ENCODE assay signal across 1 cellular context in the genomic region with DNA sequence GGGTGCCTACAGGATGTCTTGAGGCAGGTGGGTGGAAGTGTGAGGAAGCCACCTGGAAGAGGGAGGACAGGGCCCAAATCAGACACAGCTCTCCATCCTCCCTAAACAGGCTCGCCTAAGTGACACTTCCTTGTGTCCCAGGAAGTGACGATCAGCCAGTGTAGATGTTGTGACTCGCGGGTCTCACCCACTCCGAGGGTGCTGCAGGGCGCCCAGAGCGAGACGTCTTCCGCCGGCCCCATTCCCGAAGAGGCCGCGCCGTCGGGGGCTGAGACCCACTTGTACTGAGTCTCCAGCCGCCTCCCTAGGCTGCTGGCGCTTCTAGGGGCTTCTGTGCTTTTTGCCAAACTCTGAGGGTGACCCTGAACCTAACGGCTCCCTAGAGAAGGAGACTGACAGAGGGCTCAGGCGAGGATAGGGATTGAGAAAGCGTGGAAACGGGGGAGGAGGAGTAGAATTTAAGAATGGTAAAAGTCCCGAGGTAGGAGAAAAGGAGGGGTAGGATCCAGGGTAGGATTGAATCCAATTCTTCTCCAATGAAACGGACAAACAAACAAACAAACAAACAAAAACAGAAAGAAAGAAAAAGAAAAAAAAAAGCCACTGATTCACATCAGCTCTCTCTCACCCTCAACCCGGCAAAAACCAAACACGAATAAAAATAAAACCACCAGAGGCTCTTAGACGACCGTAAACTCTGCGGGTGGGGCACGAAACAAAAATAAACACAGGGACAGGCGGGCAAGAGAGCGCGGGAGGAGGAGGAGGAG.
TF ChIP-seq lines count a peak whose summit lies in the region.

No MANE protein-coding gene starts in this region.

TF ChIP-seq in HEK293, 187 proteins besides CTCF, POLR2A, EP300 and RAD21 (continued from another document):
- TF ChIP-seq, protein P1, sequence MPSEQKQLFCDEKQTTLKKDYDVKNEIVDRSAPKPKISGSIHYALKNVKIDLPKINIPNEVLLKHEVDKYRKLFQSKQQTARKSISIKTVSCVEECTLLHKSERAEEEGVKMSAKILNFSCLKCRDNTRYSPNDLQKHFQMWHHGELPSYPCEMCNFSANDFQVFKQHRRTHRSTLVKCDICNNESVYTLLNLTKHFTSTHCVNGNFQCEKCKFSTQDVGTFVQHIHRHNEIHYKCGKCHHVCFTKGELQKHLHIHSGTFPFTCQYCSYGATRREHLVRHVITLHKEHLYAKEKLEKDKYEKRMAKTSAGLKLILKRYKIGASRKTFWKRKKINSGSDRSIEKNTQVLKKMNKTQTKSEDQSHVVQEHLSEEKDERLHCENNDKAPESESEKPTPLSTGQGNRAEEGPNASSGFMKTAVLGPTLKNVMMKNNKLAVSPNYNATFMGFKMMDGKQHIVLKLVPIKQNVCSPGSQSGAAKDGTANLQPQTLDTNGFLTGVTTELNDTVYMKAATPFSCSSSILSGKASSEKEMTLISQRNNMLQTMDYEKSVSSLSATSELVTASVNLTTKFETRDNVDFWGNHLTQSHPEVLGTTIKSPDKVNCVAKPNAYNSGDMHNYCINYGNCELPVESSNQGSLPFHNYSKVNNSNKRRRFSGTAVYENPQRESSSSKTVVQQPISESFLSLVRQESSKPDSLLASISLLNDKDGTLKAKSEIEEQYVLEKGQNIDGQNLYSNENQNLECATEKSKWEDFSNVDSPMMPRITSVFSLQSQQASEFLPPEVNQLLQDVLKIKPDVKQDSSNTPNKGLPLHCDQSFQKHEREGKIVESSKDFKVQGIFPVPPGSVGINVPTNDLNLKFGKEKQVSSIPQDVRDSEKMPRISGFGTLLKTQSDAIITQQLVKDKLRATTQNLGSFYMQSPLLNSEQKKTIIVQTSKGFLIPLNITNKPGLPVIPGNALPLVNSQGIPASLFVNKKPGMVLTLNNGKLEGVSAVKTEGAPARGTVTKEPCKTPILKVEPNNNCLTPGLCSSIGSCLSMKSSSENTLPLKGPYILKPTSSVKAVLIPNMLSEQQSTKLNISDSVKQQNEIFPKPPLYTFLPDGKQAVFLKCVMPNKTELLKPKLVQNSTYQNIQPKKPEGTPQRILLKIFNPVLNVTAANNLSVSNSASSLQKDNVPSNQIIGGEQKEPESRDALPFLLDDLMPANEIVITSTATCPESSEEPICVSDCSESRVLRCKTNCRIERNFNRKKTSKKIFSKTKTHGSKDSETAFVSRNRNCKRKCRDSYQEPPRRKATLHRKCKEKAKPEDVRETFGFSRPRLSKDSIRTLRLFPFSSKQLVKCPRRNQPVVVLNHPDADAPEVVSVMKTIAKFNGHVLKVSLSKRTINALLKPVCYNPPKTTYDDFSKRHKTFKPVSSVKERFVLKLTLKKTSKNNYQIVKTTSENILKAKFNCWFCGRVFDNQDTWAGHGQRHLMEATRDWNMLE (tag by site-specific recombination; conservative IDR thresholded peaks at IDR 0.05; ENCODE audit: low read depth), result peak; percentile 30; the same call in 1 of the 2 replicates
- TF ChIP-seq ZBTB7A (tag by site-specific recombination; IDR thresholded peaks at IDR 0.05; ENCODE audit: low read depth) (peak; percentile 45; the same call in 1 of the 2 replicates), ZNF416 (tag by site-specific recombination; IDR thresholded peaks at IDR 0.05) (no peak), ZNF133 (tag by site-specific recombination; IDR thresholded peaks at IDR 0.05) (no peak), ZNF18 (tag by site-specific recombination; IDR thresholded peaks at IDR 0.05) (peak; percentile 44; the same call in 1 of the 2 replicates), ZNF544 (tag by site-specific recombination; IDR thresholded peaks at IDR 0.05) (no peak), EGR2 (tag by site-specific recombination; IDR thresholded peaks at IDR 0.05; ENCODE audit: low read depth) (peak; percentile 98), GLIS2 (tag by site-specific recombination; IDR thresholded peaks at IDR 0.05) (peak; percentile 58), ZNF596 (tag by site-specific recombination; IDR thresholded peaks at IDR 0.05) (peak; percentile 81; the same call in 1 of the 2 replicates), ZNF514 (tag by site-specific recombination; IDR thresholded peaks at IDR 0.05) (no peak), ZNF548 (tag by site-specific recombination; IDR thresholded peaks at IDR 0.05) (no peak), ZSCAN23 (tag by site-specific recombination; IDR thresholded peaks at IDR 0.05) (peak; percentile 51; the same call in 1 of the 2 replicates), KLF17 (tag by site-specific recombination; IDR thresholded peaks at IDR 0.05) (peak; percentile 90), BCL11A (tag by site-specific recombination; IDR thresholded peaks at IDR 0.05; ENCODE audit: low read depth) (peak; percentile 93), ZNF426 (tag by site-specific recombination; IDR thresholded peaks at IDR 0.05) (no peak), ZNF223 (tag by site-specific recombination; IDR thresholded peaks at IDR 0.05) (no peak), GLIS1 (tag by site-specific recombination; IDR thresholded peaks at IDR 0.05) (peak; percentile 95), ZNF639 (tag by site-specific recombination; IDR thresholded peaks at IDR 0.05) (peak; percentile 96)
- TF ChIP-seq, protein P2, sequence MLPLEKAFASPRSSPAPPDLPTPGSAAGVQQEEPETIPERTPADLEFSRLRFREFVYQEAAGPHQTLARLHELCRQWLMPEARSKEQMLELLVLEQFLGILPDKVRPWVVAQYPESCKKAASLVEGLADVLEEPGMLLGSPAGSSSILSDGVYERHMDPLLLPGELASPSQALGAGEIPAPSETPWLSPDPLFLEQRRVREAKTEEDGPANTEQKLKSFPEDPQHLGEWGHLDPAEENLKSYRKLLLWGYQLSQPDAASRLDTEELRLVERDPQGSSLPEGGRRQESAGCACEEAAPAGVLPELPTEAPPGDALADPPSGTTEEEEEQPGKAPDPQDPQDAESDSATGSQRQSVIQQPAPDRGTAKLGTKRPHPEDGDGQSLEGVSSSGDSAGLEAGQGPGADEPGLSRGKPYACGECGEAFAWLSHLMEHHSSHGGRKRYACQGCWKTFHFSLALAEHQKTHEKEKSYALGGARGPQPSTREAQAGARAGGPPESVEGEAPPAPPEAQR (tag by site-specific recombination; IDR thresholded peaks at IDR 0.05), result peak; percentile 22; the same call in 1 of the 2 replicates
- TF ChIP-seq, protein P3, sequence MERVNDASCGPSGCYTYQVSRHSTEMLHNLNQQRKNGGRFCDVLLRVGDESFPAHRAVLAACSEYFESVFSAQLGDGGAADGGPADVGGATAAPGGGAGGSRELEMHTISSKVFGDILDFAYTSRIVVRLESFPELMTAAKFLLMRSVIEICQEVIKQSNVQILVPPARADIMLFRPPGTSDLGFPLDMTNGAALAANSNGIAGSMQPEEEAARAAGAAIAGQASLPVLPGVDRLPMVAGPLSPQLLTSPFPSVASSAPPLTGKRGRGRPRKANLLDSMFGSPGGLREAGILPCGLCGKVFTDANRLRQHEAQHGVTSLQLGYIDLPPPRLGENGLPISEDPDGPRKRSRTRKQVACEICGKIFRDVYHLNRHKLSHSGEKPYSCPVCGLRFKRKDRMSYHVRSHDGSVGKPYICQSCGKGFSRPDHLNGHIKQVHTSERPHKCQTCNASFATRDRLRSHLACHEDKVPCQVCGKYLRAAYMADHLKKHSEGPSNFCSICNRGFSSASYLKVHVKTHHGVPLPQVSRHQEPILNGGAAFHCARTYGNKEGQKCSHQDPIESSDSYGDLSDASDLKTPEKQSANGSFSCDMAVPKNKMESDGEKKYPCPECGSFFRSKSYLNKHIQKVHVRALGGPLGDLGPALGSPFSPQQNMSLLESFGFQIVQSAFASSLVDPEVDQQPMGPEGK (tag by site-specific recombination; IDR thresholded peaks at IDR 0.05), result peak; percentile 95
